ENCODE assay signal across 15 cellular contexts in the genomic region with DNA sequence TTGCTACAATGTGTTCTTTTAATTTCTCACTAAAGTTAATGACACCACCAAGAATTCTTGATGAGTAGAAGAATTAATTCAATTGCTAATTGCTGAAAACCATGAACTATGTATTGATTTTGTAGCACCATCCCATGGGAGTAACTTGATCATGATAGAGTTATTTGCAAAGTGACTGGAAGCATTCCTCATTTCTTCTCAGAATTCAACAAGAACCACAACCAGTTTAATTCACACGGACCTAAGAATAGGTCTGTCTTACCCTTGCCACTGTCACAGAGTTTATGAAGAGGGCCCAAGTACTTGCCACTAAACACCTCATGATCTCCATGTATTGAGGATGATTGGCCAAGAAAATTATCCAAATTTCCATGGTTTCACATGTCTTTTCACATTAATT.
A peak's percentile ranks its signal among the peaks of the same experiment; 100 is the strongest.
DNase-seq lines count a peak whose midpoint lies in the region; ATAC-seq lines count a peak whose summit lies in the region.
"Had no signal": no experiment of that assay in that cellular context is flagged by ENCODE, and none has a peak within 500 bp of the region (broad histone marks: within the 10 kb centered on the region; RNA-seq: fewer than 3 reads in every experiment).

No MANE protein-coding gene starts in this region.

- no peaks in the 10 kb centered on the region for H3K9me3 Mint-ChIP-seq in activated CD4-positive, alpha-beta memory T cell treated with anti-CD3 and anti-CD28 coated beads, Interleukin-2, amount 10 ng/mL, durations not matched to agents 7 days and 5 days
- H3K9me3 Mint-ChIP-seq in activated CD4-positive, alpha-beta memory T cell treated with anti-CD3 and anti-CD28 coated beads for 36 hours, result no peaks in the 10 kb centered on the region
- no peaks in the 10 kb centered on the region for H3K9me3 Mint-ChIP-seq in CD4-positive, CD25-positive, alpha-beta regulatory T cell

- no peaks in the 10 kb centered on the region for H3K9me3 ChIP-seq in CD4-positive, CD25-positive, alpha-beta regulatory T cell (ENCODE audit: control insufficient read depth in 2 of 2, low read length in 2 of 2)
- no peaks in the 10 kb centered on the region for H3K9me3 ChIP-seq in T-helper 17 cell (ENCODE audit: control insufficient read depth, low read length, poor library complexity, severe bottlenecking)
- H3K9me3 ChIP-seq: Peyer's patch had no signal

- H3K36me3 Mint-ChIP-seq in activated CD4-positive, alpha-beta memory T cell treated with anti-CD3 and anti-CD28 coated beads, Interleukin-2, amount 10 ng/mL, durations not matched to agents 7 days and 5 days (ENCODE audit: low read depth), result peaks cover 31% of the 10 kb centered on the region
- H3K36me3 Mint-ChIP-seq in activated CD4-positive, alpha-beta memory T cell treated with anti-CD3 and anti-CD28 coated beads for 36 hours, result peaks cover 7% of the 10 kb centered on the region
- H3K36me3 Mint-ChIP-seq in CD4-positive, CD25-positive, alpha-beta regulatory T cell, result peaks cover 16% of the 10 kb centered on the region
- H3K36me3 Mint-ChIP-seq in T-helper 17 cell (ENCODE audit: low read depth), result peaks cover 7% of the 10 kb centered on the region

- no peaks in the 10 kb centered on the region for H3K27me3 Mint-ChIP-seq in activated CD4-positive, alpha-beta memory T cell treated with anti-CD3 and anti-CD28 coated beads, Interleukin-2, amount 10 ng/mL, durations not matched to agents 7 days and 5 days
- H3K27me3 Mint-ChIP-seq in activated CD4-positive, alpha-beta memory T cell treated with anti-CD3 and anti-CD28 coated beads for 36 hours, result no peaks in the 10 kb centered on the region
- no peaks in the 10 kb centered on the region for H3K27me3 Mint-ChIP-seq in CD4-positive, CD25-positive, alpha-beta regulatory T cell
- no peaks in the 10 kb centered on the region for H3K27me3 Mint-ChIP-seq in T-helper 17 cell

- H3K4me3 Mint-ChIP-seq in activated CD4-positive, alpha-beta memory T cell treated with anti-CD3 and anti-CD28 coated beads, Interleukin-2, amount 10 ng/mL, durations not matched to agents 7 days and 5 days, result no peak overlapping the region
- H3K4me3 Mint-ChIP-seq in activated CD4-positive, alpha-beta memory T cell treated with anti-CD3 and anti-CD28 coated beads for 36 hours, result no peak overlapping the region
- peak overlapping the region in 1 of 4 donors; percentile 30 for H3K4me3 Mint-ChIP-seq in CD4-positive, CD25-positive, alpha-beta regulatory T cell
- no peak overlapping the region for H3K4me3 Mint-ChIP-seq in T-helper 17 cell

- no peak for ATAC-seq in CD4-positive, CD25-positive, alpha-beta regulatory T cell (ENCODE audit: low read depth in 2 of 2)
- ATAC-seq in T-helper 17 cell, result no peak
- ATAC-seq in HG03139 (IDR thresholded peaks at IDR 0.05; ENCODE audit: unreplicated experiment), result no peak
- no peak for ATAC-seq in HG03342 (IDR thresholded peaks at IDR 0.05; ENCODE audit: unreplicated experiment)
- ATAC-seq: K562 had no signal

- H3K27ac ChIP-seq in CD4-positive, CD25-positive, alpha-beta regulatory T cell (ENCODE audit: insufficient read depth, low read length, poor library complexity, severe bottlenecking), result no peak overlapping the region
- H3K27ac ChIP-seq: Peyer's patch had no signal

- H3K4me3 ChIP-seq in CD4-positive, CD25-positive, alpha-beta regulatory T cell (ENCODE audit: low read depth, low read length), result no peak overlapping the region
- H3K4me3 ChIP-seq: K562, Peyer's patch had no signal

- H3K27me3 ChIP-seq in CD4-positive, CD25-positive, alpha-beta regulatory T cell (ENCODE audit: control insufficient read depth, insufficient read depth, low read length), result no peaks in the 10 kb centered on the region
- H3K27me3 ChIP-seq: Peyer's patch had no signal

- POLR2A ChIA-PET in activated CD4-positive, alpha-beta memory T cell treated with anti-CD3 and anti-CD28 coated beads, Interleukin-2, amount 10 ng/mL, durations not matched to agents 7 days and 5 days (lab: Charles Lee), result interaction anchor here (1.1 to 1.7 kb wide), 2 partner anchors 81 to 323 kb away, joined by 4 to 6 read pairs; a partner anchor contains a TSS
- POLR2A ChIA-PET in activated CD4-positive, alpha-beta memory T cell treated with anti-CD3 and anti-CD28 coated beads for 36 hours (lab: Charles Lee), result no interaction called here

- intact Hi-C loops in activated CD4-positive, alpha-beta memory T cell treated with anti-CD3 and anti-CD28 coated beads for 36 hours (cut with micrococcal nuclease), result loop anchor here (2.0 to 10.0 kb wide), 4 partner anchors 38 to 654 kb away; no protein-coding TSS in a partner anchor

- H3K36me3 ChIP-seq in CD4-positive, CD25-positive, alpha-beta regulatory T cell (ENCODE audit: control insufficient read depth, insufficient read depth, low read length), result no peaks in the 10 kb centered on the region
- H3K36me3 ChIP-seq: Peyer's patch had no signal

- CTCF ChIA-PET in activated CD4-positive, alpha-beta memory T cell treated with anti-CD3 and anti-CD28 coated beads, Interleukin-2, amount 10 ng/mL, durations not matched to agents 7 days and 5 days (lab: Charles Lee), result no interaction called here
- CTCF ChIA-PET in activated CD4-positive, alpha-beta memory T cell treated with anti-CD3 and anti-CD28 coated beads for 36 hours (lab: Charles Lee), result no interaction called here

- H3K4me1 ChIP-seq in CD4-positive, CD25-positive, alpha-beta regulatory T cell (ENCODE audit: control insufficient read depth, insufficient read depth, low read length, poor library complexity, severe bottlenecking), result peaks cover 26% of the 10 kb centered on the region
- H3K4me1 ChIP-seq: Peyer's patch had no signal

- no peak for DNase-seq in activated CD4-positive, alpha-beta memory T cell treated with anti-CD3 and anti-CD28 coated beads, Interleukin-2, amount 10 ng/mL, durations not matched to agents 7 days and 5 days
- no peak for DNase-seq in activated CD4-positive, alpha-beta memory T cell treated with anti-CD3 and anti-CD28 coated beads for 36 hours
- DNase-seq in CD4-positive, CD25-positive, alpha-beta regulatory T cell, result no peak
- DNase-seq in T-helper 17 cell (no peak), myocyte (ENCODE audit: low read depth) (peak; percentile 29), SIG-M5 treated with dmso at 0.1 percent for 504 hours (lab: John Stamatoyannopoulos, UW; ENCODE audit: unreplicated experiment) (no peak)
- DNase-seq: DMS79, GOT3, NCI-H1105 treated with DMSO at 0.1 percent for 48 hours, NCI-H1694, Peyer's patch, Right ventricle myocardium superior had no signal

- H3K4me1 Mint-ChIP-seq in activated CD4-positive, alpha-beta memory T cell treated with anti-CD3 and anti-CD28 coated beads, Interleukin-2, amount 10 ng/mL, durations not matched to agents 7 days and 5 days, result peaks cover 64% of the 10 kb centered on the region
- peaks cover 66% of the 10 kb centered on the region for H3K4me1 Mint-ChIP-seq in activated CD4-positive, alpha-beta memory T cell treated with anti-CD3 and anti-CD28 coated beads for 36 hours (ENCODE audit: low read depth)
- H3K4me1 Mint-ChIP-seq in CD4-positive, CD25-positive, alpha-beta regulatory T cell, result peaks cover 44 to 83% (median 66%) of the 10 kb centered on the region in 4 donors
- peaks cover 29% of the 10 kb centered on the region for H3K4me1 Mint-ChIP-seq in T-helper 17 cell

- peak overlapping the region; percentile 11 for H3K27ac Mint-ChIP-seq in activated CD4-positive, alpha-beta memory T cell treated with anti-CD3 and anti-CD28 coated beads, Interleukin-2, amount 10 ng/mL, durations not matched to agents 7 days and 5 days
- H3K27ac Mint-ChIP-seq in activated CD4-positive, alpha-beta memory T cell treated with anti-CD3 and anti-CD28 coated beads for 36 hours, result no peak overlapping the region
- H3K27ac Mint-ChIP-seq in CD4-positive, CD25-positive, alpha-beta regulatory T cell, result peak overlapping the region; percentile 45 to 95 (median 95)
- H3K27ac Mint-ChIP-seq in T-helper 17 cell, result peak overlapping the region; percentile 86
